1 cellular context compared by ENCODE assay signal in genomic region chr2:54581326-54582039, GRCh38.
TF ChIP-seq lines count a peak whose summit lies in the region.

No MANE protein-coding gene starts in this region.

TF ChIP-seq in GM23338, 12 proteins besides CTCF, POLR2A, EP300 and RAD21 (continued from another document):
- no peak for TF ChIP-seq ZNF462 (CRISPR knock-in tag; IDR thresholded peaks at IDR 0.05)
- TF ChIP-seq ZNF114 (CRISPR knock-in tag; IDR thresholded peaks at IDR 0.05): no peak
TF ChIP-seq in GM23338: peak in this region for 0.
